ENCODE assay signal across 9 cellular contexts in genomic region chr9:21789541-21790037, GRCh38. TPM values are rescaled to one million over a fixed set of nuclear protein-coding genes. Genes with fewer than 3 reads are reported as not detected.
DNase-seq lines count a peak whose midpoint lies in the region; ATAC-seq and TF ChIP-seq lines count a peak whose summit lies in the region.
"Had no signal": no experiment of that assay in that cellular context is flagged by ENCODE, and none has a peak within 500 bp of the region (broad histone marks: within the 10 kb centered on the region; RNA-seq: fewer than 3 reads in every experiment).

No MANE protein-coding gene starts in this region.

- TF ChIP-seq POLR2A in testis (IDR thresholded peaks at IDR 0.05): no peak

- 0 out of 2 replicates have a peak overlapping the region, but pooled peaks have one; percentile 17 for H3K4me3 ChIP-seq in BJ (ENCODE audit: low read depth, low read length)
- H3K4me3 ChIP-seq in WERI-Rb-1 (ENCODE audit: low read depth, low read length): no peak overlapping the region
- H3K4me3 ChIP-seq in mesenchymal stem cell (ENCODE audit: insufficient read depth in 1 of 2, low read depth in 1 of 2, low read length in 2 of 2): peak overlapping the region in 1 of 2 experiments; percentile 71
- H3K4me3 ChIP-seq in testis: no peak overlapping the region

- no peaks in the 10 kb centered on the region for H3K9me3 Mint-ChIP-seq in effector memory CD8-positive, alpha-beta T cell

- H3K79me1 ChIP-seq in mesenchymal stem cell (replicated peaks; ENCODE audit: low read length, poor library complexity, severe bottlenecking): no peaks in the 10 kb centered on the region

- H3K36me3 ChIP-seq in BJ (ENCODE audit: control insufficient read depth, insufficient read depth, low read length) (no peaks in the 10 kb centered on the region), WERI-Rb-1 (no peaks in the 10 kb centered on the region), mesenchymal stem cell (ENCODE audit: control insufficient read depth in 1 of 2, insufficient read depth in 2 of 2, low read depth in 1 of 2, low read length in 2 of 2) (no peaks in the 10 kb centered on the region), testis (ENCODE audit: low read depth, missing control alignments) (no peaks in the 10 kb centered on the region)

- H3K27me3 ChIP-seq in BJ (ENCODE audit: control insufficient read depth, insufficient read depth, low read length): no peaks in the 10 kb centered on the region
- peaks cover 25% of the 10 kb centered on the region for H3K27me3 ChIP-seq in WERI-Rb-1 (ENCODE audit: insufficient read depth, low read depth, severe bottlenecking)
- peaks cover 0 to 16% of the 10 kb centered on the region in 2 experiments for H3K27me3 ChIP-seq in mesenchymal stem cell (ENCODE audit: control insufficient read depth in 1 of 2, insufficient read depth in 1 of 2, low read length in 2 of 2)
- H3K27me3 ChIP-seq in testis: no peaks in the 10 kb centered on the region

- no peak overlapping the region for H3K18ac ChIP-seq in mesenchymal stem cell (ENCODE audit: low read depth in 1 of 2, low read length in 2 of 2)

- no peak overlapping the region for H2AFZ ChIP-seq in mesenchymal stem cell (ENCODE audit: low read depth, low read length)

- H2BK120ac ChIP-seq in mesenchymal stem cell (ENCODE audit: low read depth, low read length): no peak overlapping the region

- H3K36me3 Mint-ChIP-seq in effector memory CD8-positive, alpha-beta T cell (ENCODE audit: insufficient read depth): no peaks in the 10 kb centered on the region

- ATAC-seq in GM18858 (IDR thresholded peaks at IDR 0.05; ENCODE audit: unreplicated experiment): peak; percentile 98
- ATAC-seq in HG03060 (IDR thresholded peaks at IDR 0.05; ENCODE audit: low read depth, unreplicated experiment): peak; percentile 97
- ATAC-seq in effector memory CD8-positive, alpha-beta T cell (replicated peaks): peak; percentile 98

- H3K4me2 ChIP-seq in mesenchymal stem cell (ENCODE audit: low read length, poor library complexity, severe bottlenecking): peak overlapping the region; percentile 28

- TF ChIP-seq CTCF in BJ (IDR thresholded peaks at IDR 0.05; ENCODE audit: insufficient read depth, low read depth, low read length) (peak; percentile 71), WERI-Rb-1 (IDR thresholded peaks at IDR 0.05; ENCODE audit: low read depth, low read length) (peak; percentile 33; the same call in 1 of the 2 replicates), testis (IDR thresholded peaks at IDR 0.05) (peak; percentile 78 to 84 (median 83))

- peaks cover 17 to 33% of the 10 kb centered on the region in 2 donors for H3K27me3 Mint-ChIP-seq in effector memory CD8-positive, alpha-beta T cell

- no peak overlapping the region for H2AK5ac ChIP-seq in mesenchymal stem cell (ENCODE audit: low read length, severe bottlenecking)

- no CpG with 5 or more reads among the region's 2 CpGs for WGBS in mesenchymal stem cell
- 8 to 12% methylated on average over 2 of the region's 2 CpGs for WGBS in testis, 2 donors

- intact Hi-C loops in testis (cut with DNase I; ENCODE audit: low total_unique reads): loop anchor here (10.0 kb wide), 1 partner anchor 465 kb away; no protein-coding TSS in a partner anchor

- H3K4me3 Mint-ChIP-seq in effector memory CD8-positive, alpha-beta T cell: peak overlapping the region; percentile 24 to 44

- no peaks in the 10 kb centered on the region for H3K4me1 Mint-ChIP-seq in effector memory CD8-positive, alpha-beta T cell (ENCODE audit: low read depth in 2 of 2)

- no peak overlapping the region for H2BK15ac ChIP-seq in mesenchymal stem cell (ENCODE audit: low read depth, poor library complexity, severe bottlenecking)

- H3K9me3 ChIP-seq in WERI-Rb-1 (ENCODE audit: severe bottlenecking) (no peaks in the 10 kb centered on the region), mesenchymal stem cell (ENCODE audit: control insufficient read depth, low read length) (no peaks in the 10 kb centered on the region), testis (no peaks in the 10 kb centered on the region)

- no peak overlapping the region for H3K14ac ChIP-seq in mesenchymal stem cell (ENCODE audit: low read length in 2 of 2)

- CTCF ChIA-PET in BJ (lab: Yijun Ruan, JAX): interaction anchor here (0.8 to 2.9 kb wide), 26 partner anchors 10 to 554 kb away, joined by 3 to 24 read pairs (median 6); partner anchors contain the start of gene MTAP

- H3K23ac ChIP-seq in mesenchymal stem cell (ENCODE audit: low read length in 2 of 2): no peak overlapping the region

- H3K27ac ChIP-seq in WERI-Rb-1 (no peak overlapping the region), mesenchymal stem cell (ENCODE audit: low read length, poor library complexity, severe bottlenecking) (no peak overlapping the region), testis (no peak overlapping the region)

- H4K8ac ChIP-seq in mesenchymal stem cell (ENCODE audit: low read length): no peak overlapping the region

- POLR2A ChIA-PET in BJ (lab: Charles Lee): no interaction called here

- no peak overlapping the region for H2BK5ac ChIP-seq in mesenchymal stem cell (ENCODE audit: low read depth, low read length, poor library complexity, severe bottlenecking)

- H3K27ac Mint-ChIP-seq in effector memory CD8-positive, alpha-beta T cell: no peak overlapping the region

- DNase-seq in BJ (ENCODE audit: low read depth) (peak; percentile 63), NCI-H2081 treated with DMSO at 0.1 percent for 48 hours (lab: John Stamatoyannopoulos, UW) (peak; percentile 67), WERI-Rb-1 (peak; percentile 52), mesenchymal stem cell (peak; percentile 88), testis (peak; percentile 81)
- DNase-seq in effector memory CD8-positive, alpha-beta T cell: peak; percentile 42 to 48 (median 47)

- no peak overlapping the region for H2BK12ac ChIP-seq in mesenchymal stem cell (ENCODE audit: low read length in 2 of 2)

- H3K9ac ChIP-seq in mesenchymal stem cell (ENCODE audit: low read length): peak overlapping the region; percentile 80

- no peak overlapping the region for H3K4ac ChIP-seq in mesenchymal stem cell (ENCODE audit: low read depth in 1 of 2, low read length in 2 of 2)

- H3K4me1 ChIP-seq in mesenchymal stem cell (ENCODE audit: control insufficient read depth, insufficient read depth, low read depth, low read length): no peaks in the 10 kb centered on the region
- no peaks in the 10 kb centered on the region for H3K4me1 ChIP-seq in testis

- no peak overlapping the region for H4K91ac ChIP-seq in mesenchymal stem cell (ENCODE audit: low read length)

RNA-seq across cellular contexts. Expression of gene MTAP, which starts 12.8 kb away (rescaled TPM):
- polyA plus RNA-seq in BJ (2011; rRNA removed) (14.2 and 18.2 TPM in 2 replicates), testis (ENCODE audit: insufficient read depth, low read depth, low replicate concordance) (18.2 TPM)
- 12.0 and 16.2 TPM in 2 replicates for polyA minus RNA-seq in BJ (2011; rRNA and poly(A)+ RNA removed)
- polyA plus RNA-seq in mesenchymal stem cell (2013, experiment 1 of 2): 14.2 TPM
- 14.5 TPM for polyA plus RNA-seq in mesenchymal stem cell (2013, experiment 2 of 2)
- total RNA-seq in testis: 10 to 100 TPM; 19.3 to 21.2 TPM
- total RNA-seq: SK-MEL-5 had no signal

Comparison
In these comparisons a context has a peak if more than half of its experiments do, and no peak if none do; other contexts are left out.
1. CTCF ChIP-seq: peak in every context shown above with its lines; median percentile 83 in testis; 71 in BJ; 33 in WERI-Rb-1.